8 cellular contexts compared by ENCODE assay signal in the genomic region with DNA sequence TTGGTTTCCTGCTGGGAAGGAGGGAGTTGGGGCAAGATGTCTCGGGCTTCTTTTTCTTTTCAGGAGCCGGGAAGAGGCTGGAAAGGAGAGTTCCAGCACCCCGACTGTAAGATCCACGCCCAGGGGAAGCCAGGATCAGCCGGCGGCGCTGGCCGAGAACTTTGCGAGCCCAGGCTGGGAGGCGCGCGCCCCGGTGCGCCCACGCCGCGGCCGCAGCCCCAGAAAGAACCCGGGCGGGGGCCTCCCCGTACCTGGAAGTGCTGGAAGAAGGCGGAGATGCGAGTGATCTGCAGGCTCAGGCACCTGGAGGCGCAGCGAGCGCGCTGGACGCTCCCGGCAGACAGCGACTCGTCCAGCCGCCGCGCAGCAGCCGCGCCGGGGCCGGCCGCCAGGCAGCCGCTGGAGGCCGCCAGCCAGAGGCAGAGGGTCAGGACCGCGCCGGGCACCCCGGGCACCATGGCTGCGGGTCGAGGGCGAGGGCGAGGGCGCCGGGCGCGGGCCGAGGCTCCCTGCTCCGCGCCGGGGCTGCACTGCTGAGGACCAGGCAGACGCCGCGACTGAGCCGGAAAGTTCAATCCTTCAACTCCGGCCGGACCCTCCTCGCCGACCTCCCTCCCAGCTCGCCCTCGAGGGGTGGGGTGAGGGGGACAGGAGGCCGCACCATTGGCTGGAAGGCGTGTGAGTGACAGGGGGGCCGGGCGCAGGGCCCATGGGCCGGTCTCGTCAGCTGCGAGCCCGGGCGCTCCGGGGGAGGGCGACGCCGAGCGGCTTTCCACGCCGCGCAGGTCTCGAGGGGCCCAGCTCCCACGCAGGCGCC. TPM values are rescaled to one million over a fixed set of nuclear protein-coding genes. Genes with fewer than 3 reads are reported as not detected.
A peak's percentile ranks its signal among the peaks of the same experiment; 100 is the strongest.
DNase-seq lines count a peak whose midpoint lies in the region; ATAC-seq, FAIRE-seq and TF ChIP-seq lines count a peak whose summit lies in the region.

A gene with protein sequence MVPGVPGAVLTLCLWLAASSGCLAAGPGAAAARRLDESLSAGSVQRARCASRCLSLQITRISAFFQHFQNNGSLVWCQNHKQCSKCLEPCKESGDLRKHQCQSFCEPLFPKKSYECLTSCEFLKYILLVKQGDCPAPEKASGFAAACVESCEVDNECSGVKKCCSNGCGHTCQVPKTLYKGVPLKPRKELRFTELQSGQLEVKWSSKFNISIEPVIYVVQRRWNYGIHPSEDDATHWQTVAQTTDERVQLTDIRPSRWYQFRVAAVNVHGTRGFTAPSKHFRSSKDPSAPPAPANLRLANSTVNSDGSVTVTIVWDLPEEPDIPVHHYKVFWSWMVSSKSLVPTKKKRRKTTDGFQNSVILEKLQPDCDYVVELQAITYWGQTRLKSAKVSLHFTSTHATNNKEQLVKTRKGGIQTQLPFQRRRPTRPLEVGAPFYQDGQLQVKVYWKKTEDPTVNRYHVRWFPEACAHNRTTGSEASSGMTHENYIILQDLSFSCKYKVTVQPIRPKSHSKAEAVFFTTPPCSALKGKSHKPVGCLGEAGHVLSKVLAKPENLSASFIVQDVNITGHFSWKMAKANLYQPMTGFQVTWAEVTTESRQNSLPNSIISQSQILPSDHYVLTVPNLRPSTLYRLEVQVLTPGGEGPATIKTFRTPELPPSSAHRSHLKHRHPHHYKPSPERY (minus strand): TSS at position 559 of the 817 bp plus-strand sequence. CDS start 101 bp downstream, at position 458.

- no peaks in the 10 kb centered on the region for H3K79me2 ChIP-seq in K562 (ENCODE audit: control insufficient read depth, insufficient read depth, low read length)
- H3K79me2 ChIP-seq in keratinocyte (ENCODE audit: control insufficient read depth, insufficient read depth, low read length) = no peaks in the 10 kb centered on the region

- TF ChIP-seq EP300 in K562 (IDR thresholded peaks at IDR 0.05; ENCODE audit: low read length) = no peak
- TF ChIP-seq EP300 in stomach (IDR thresholded peaks at IDR 0.05) = no peak

- TF ChIP-seq CTCF in K562 (IDR thresholded peaks at IDR 0.05 in 2 of 3, conservative IDR thresholded peaks at IDR 0.05 in 1 of 3; ENCODE audit: insufficient read depth in 2 of 3, low read depth in 1 of 3, low read length in 3 of 3) (no peak), keratinocyte (optimal IDR thresholded peaks at IDR 0.05 in 1 of 3, IDR thresholded peaks at IDR 0.05 in 1 of 3, conservative IDR thresholded peaks at IDR 0.05 in 1 of 3; ENCODE audit: extremely low read depth in 1 of 3, insufficient read depth in 2 of 3, low read length in 3 of 3) (no peak), stomach (IDR thresholded peaks at IDR 0.05) (no peak)

- dilution Hi-C loops in keratinocyte (cut with MboI; ENCODE audit: extremely low pct_ligation_motif_present, low sequenced_read_pairs) = no loop called here

- no peak within 1 kb of the TSS for H3K4me2 ChIP-seq in K562 (ENCODE audit: insufficient read depth, low read length)
- peak within 1 kb of the TSS; percentile 70 for H3K4me2 ChIP-seq in keratinocyte (ENCODE audit: control insufficient read depth, extremely low read depth, insufficient read depth, low read depth, low read length)

- no TSS peak for BruUV-seq in K562 (replicated peaks; lab: Mats Ljungman, UMichigan)

- 7% methylated on average over 11 of the region's 87 CpGs for WGBS in K562 (ENCODE audit: insufficient coverage, low coverage, missing lambda C conversion rate)
- WGBS in stomach, 5 donors = 0 to 4% (median 1%) methylated on average over 3 to 78 of the region's 87 CpGs

- H3K4me3 ChIP-seq in K562 (no peak within 1 kb of the TSS), keratinocyte (ENCODE audit: control insufficient read depth in 2 of 3, extremely low read depth in 1 of 3, insufficient read depth in 2 of 3, low read depth in 1 of 3, low read length in 3 of 3) (peak within 1 kb of the TSS; percentile 42 to 59 (median 59)), stomach (peak within 1 kb of the TSS; percentile 42 to 62 (median 52))

- no peak; the same call in 2 of the 3 replicates for ATAC-seq in K562

- DNase-seq in activated CD4-positive, alpha-beta T cell treated with anti-CD3 and anti-CD28 coated beads for 48 hours = peak; percentile 2
- DNase-seq in activated CD4-positive, alpha-beta T cell treated with anti-CD3 and anti-CD28 coated beads for 4 hours = no peak
- DNase-seq in K562 (ENCODE audit: extremely low read depth in 1 of 4, low spot score in 3 of 4) = no peak
- DNase-seq in keratinocyte (ENCODE audit: low read depth, low spot score) = no peak
- peak; percentile 47 for DNase-seq in stomach
- DNase-seq in NCI-H2107 treated with DMSO at 0.1 percent for 48 hours (lab: John Stamatoyannopoulos, UW; ENCODE audit: unreplicated experiment) = no peak
- no peak for DNase-seq in AG20443 (ENCODE audit: low spot score)
- DNase-seq in SIG-M5 treated with dmso at 0.1 percent for 504 hours (lab: John Stamatoyannopoulos, UW; ENCODE audit: unreplicated experiment) = no peak

- FAIRE-seq in K562 (lab: Jason Lieb, UNC) (no peak), keratinocyte (lab: Jason Lieb, UNC) (no peak)

- no peak within 1 kb of the TSS for H2AFZ ChIP-seq in K562 (ENCODE audit: low read depth, low read length)
- H2AFZ ChIP-seq in keratinocyte (ENCODE audit: control insufficient read depth, low read length) = peak within 1 kb of the TSS; percentile 39

- no peaks in the 10 kb centered on the region for H3K9me3 ChIP-seq in K562 (replicated peaks; ENCODE audit: control insufficient read depth, insufficient read depth, low read depth, low read length)
- no peaks in the 10 kb centered on the region for H3K9me3 ChIP-seq in keratinocyte (ENCODE audit: control insufficient read depth, low read depth, low read length)
- no peaks in the 10 kb centered on the region for H3K9me3 ChIP-seq in stomach

- H3K27me3 ChIP-seq in K562 (ENCODE audit: control insufficient read depth in 2 of 2, insufficient read depth in 2 of 2, low read length in 2 of 2) (no peaks in the 10 kb centered on the region), keratinocyte (ENCODE audit: control insufficient read depth, extremely low read depth, insufficient read depth, low read length) (peaks cover 14% of the 10 kb centered on the region), stomach (peaks cover 4 to 43% (median 27%) of the 10 kb centered on the region in 3 donors)

- TF ChIP-seq RAD21 in K562 (CRISPR knock-in tag; conservative IDR thresholded peaks at IDR 0.05 in 1 of 2, IDR thresholded peaks at IDR 0.05 in 1 of 2) = no peak

- CTCF ChIA-PET in K562 (lab: Yijun Ruan, JAX; ENCODE audit: low intra/inter-chr PET ratio) = no interaction called here

- no peaks in the 10 kb centered on the region for H3K36me3 ChIP-seq in K562 (ENCODE audit: control insufficient read depth, insufficient read depth, low read length)
- no peaks in the 10 kb centered on the region for H3K36me3 ChIP-seq in keratinocyte (ENCODE audit: control insufficient read depth in 2 of 2, extremely low read depth in 1 of 2, insufficient read depth in 2 of 2, low read length in 2 of 2)
- no peaks in the 10 kb centered on the region for H3K36me3 ChIP-seq in stomach

- intact Hi-C loops in K562 (cut with micrococcal nuclease) (no loop called here), stomach (cut with DNase I; ENCODE audit: low total_unique reads) (no loop called here)

- in situ Hi-C loops in K562 (cut with MboI) = loop anchor here (10.0 kb wide), 1 partner anchor 737 kb away; no protein-coding TSS in a partner anchor

- no peak within 1 kb of the TSS for H3K9ac ChIP-seq in K562 (ENCODE audit: insufficient read depth in 1 of 2, low read depth in 2 of 2, low read length in 2 of 2)
- peak within 1 kb of the TSS; percentile 40 for H3K9ac ChIP-seq in keratinocyte (ENCODE audit: control insufficient read depth, extremely low read depth, insufficient read depth, low read length)

- TF ChIP-seq POLR2A in K562 (conservative IDR thresholded peaks at IDR 0.05) (no peak), stomach (IDR thresholded peaks at IDR 0.05) (no peak)

- no peaks in the 10 kb centered on the region for H4K20me1 ChIP-seq in K562 (replicated peaks; ENCODE audit: control insufficient read depth, insufficient read depth, low read length)
- no peaks in the 10 kb centered on the region for H4K20me1 ChIP-seq in keratinocyte (ENCODE audit: control insufficient read depth, extremely low read depth, insufficient read depth, low read length)

- H3K9me1 ChIP-seq in K562 (ENCODE audit: control insufficient read depth, insufficient read depth, low read length) (no peaks in the 10 kb centered on the region), keratinocyte (ENCODE audit: control insufficient read depth, extremely low read depth, insufficient read depth, low read length) (no peaks in the 10 kb centered on the region)

- H3K4me1 ChIP-seq in K562 (replicated peaks in 1 of 2; ENCODE audit: control insufficient read depth in 2 of 2, insufficient read depth in 2 of 2, low read length in 2 of 2) (no peaks in the 10 kb centered on the region), keratinocyte (ENCODE audit: control insufficient read depth, extremely low read depth, insufficient read depth, low read length) (peaks cover 3% of the 10 kb centered on the region), stomach (peaks cover 0 to 29% (median 24%) of the 10 kb centered on the region in 4 donors)

- POLR2A ChIA-PET in K562 (lab: Yijun Ruan, JAX) = interaction anchor here (0.6 kb wide), 1 partner anchor 74 kb away, joined by 3 read pairs; no protein-coding TSS in a partner anchor

- no peak within 1 kb of the TSS for H3K27ac ChIP-seq in K562 (ENCODE audit: extremely low read depth, low read depth, low read length)
- no peak within 1 kb of the TSS for H3K27ac ChIP-seq in keratinocyte (ENCODE audit: control insufficient read depth, insufficient read depth, low read length)
- no peak within 1 kb of the TSS for H3K27ac ChIP-seq in stomach

RNA-seq across cellular contexts. Expression of the gene that starts here (rescaled TPM):
- not detected in 2 replicates for total RNA-seq in K562 (2011; cell fraction: chromatin; rRNA removed; ENCODE audit: low replicate concordance)
- total RNA-seq in K562 (2011; cell fraction: nucleolus; rRNA removed) = not detected in 2 replicates
- total RNA-seq in K562 (2011; cell fraction: nucleoplasm; rRNA removed) = not detected in 2 replicates
- total RNA-seq in K562 (2014; rRNA removed) = not detected in 2 replicates
- not detected in 2 replicates for total RNA-seq in K562 (2014; rRNA removed; fragmentation: Illumina TruSeq; extraction: Trizol)
- total RNA-seq in K562 (2015; rRNA removed; fragmentation: Illumina TruSeq; extraction: Trizol) = not detected in 2 replicates
- total RNA-seq in K562 (2021) = 0.04 and 0.09 TPM in 2 replicates
- polyA plus RNA-seq in K562 (2011; rRNA removed) = not detected in 2 replicates
- polyA plus RNA-seq in K562 (2011; cell fraction: cytosol; rRNA removed) = not detected in 2 replicates
- polyA plus RNA-seq in K562 (2011; cell fraction: nucleus; rRNA removed) = not detected in 2 replicates
- polyA plus RNA-seq in K562 (2012) = not detected in 2 replicates
- not detected in 2 replicates for polyA plus RNA-seq in K562 (2014; fragmentation: Illumina TruSeq; extraction: Trizol)
- polyA plus RNA-seq in K562 (2014; fragmentation: Nextera tagmentation; extraction: Ambion mirVana) = not detected
- not detected in 2 replicates for polyA plus RNA-seq in K562 (2014; rRNA removed)
- not detected in 2 replicates for polyA minus RNA-seq in K562 (2011; rRNA and poly(A)+ RNA removed)
- polyA minus RNA-seq in K562 (2011; cell fraction: cytosol; rRNA and poly(A)+ RNA removed) = not detected in 2 replicates
- not detected in 2 replicates for polyA minus RNA-seq in K562 (2011; cell fraction: nucleus; rRNA and poly(A)+ RNA removed)
- polyA plus RNA-seq in keratinocyte = 2.9 to 4.9 TPM (median 4.0 TPM) in 3 replicates
- 0.62 TPM for polyA plus RNA-seq in keratinocyte (2011; ENCODE audit: low read depth)
- 1.9 and 2.9 TPM in 2 replicates for polyA plus RNA-seq in keratinocyte (2011; cell fraction: cytosol; rRNA removed)
- polyA plus RNA-seq in keratinocyte (2011; cell fraction: nucleus; rRNA removed) = 5.5 and 7.4 TPM in 2 replicates
- polyA plus RNA-seq in keratinocyte (2012; ENCODE audit: low replicate concordance) = 1.1 and 3.5 TPM in 2 replicates
- 3.6 to 7.5 TPM (median 6.1 TPM) in 3 replicates for polyA minus RNA-seq in keratinocyte
- polyA minus RNA-seq in keratinocyte (2011; cell fraction: cytosol; rRNA and poly(A)+ RNA removed) = 2.9 TPM
- polyA minus RNA-seq in keratinocyte (2011; cell fraction: nucleus; rRNA and poly(A)+ RNA removed) = 6.9 and 9.7 TPM in 2 replicates
- 10 to 100 TPM in 1 of 5 donors, 1 to 10 TPM in 2, not detected in 2; 1.8 to 10.8 (median 2.0) TPM for total RNA-seq in stomach
- polyA plus RNA-seq in stomach = 1 to 10 TPM in 1 of 3 donors, under 1 TPM in 1, not detected in 1; 0.12 to 1.3 TPM

Comparison
In these comparisons a context has a peak if more than half of its experiments do, and no peak if none do; other contexts are left out.
1. DNase-seq: peak in activated CD4-positive, alpha-beta T cell treated with anti-CD3 and anti-CD28 coated beads for 48 hours (single experiment) and stomach (single experiment); none in activated CD4-positive, alpha-beta T cell treated with anti-CD3 and anti-CD28 coated beads for 4 hours (0 of 2), K562 (0 of 4), keratinocyte (single experiment), NCI-H2107 treated with DMSO at 0.1 percent for 48 hours (single experiment), AG20443 (single experiment) and SIG-M5 treated with dmso at 0.1 percent for 504 hours (single experiment).